8 cellular contexts compared by ENCODE assay signal in genomic region chr22:19718255-19719054, GRCh38. TPM values are rescaled to one million over a fixed set of nuclear protein-coding genes. Genes with fewer than 3 reads are reported as not detected.
A peak's percentile ranks its signal among the peaks of the same experiment; 100 is the strongest.
DNase-seq lines count a peak whose midpoint lies in the region; ATAC-seq and TF ChIP-seq lines count a peak whose summit lies in the region.

No MANE protein-coding gene starts in this region.

- H3K4me2 ChIP-seq in DOHH2 (ENCODE audit: low read length) (peak overlapping the region; percentile 61), Karpas-422 (ENCODE audit: low read depth, low read length, poor library complexity, severe bottlenecking) (peak overlapping the region; percentile 51)

- H2AFZ ChIP-seq in Karpas-422 (ENCODE audit: low read length) = no peak overlapping the region

- H3K27me3 Mint-ChIP-seq in endodermal cell (ENCODE audit: insufficient read depth) = peaks cover 65% of the 10 kb centered on the region
- H3K27me3 Mint-ChIP-seq in neural crest cell (ENCODE audit: low read depth) = peaks cover 50% of the 10 kb centered on the region

- no peaks in the 10 kb centered on the region for H3F3A ChIP-seq in DOHH2 (ENCODE audit: control insufficient read depth, insufficient read depth)

- H3K9me3 ChIP-seq in DOHH2 (ENCODE audit: control insufficient read depth, insufficient read depth, low read length) = no peaks in the 10 kb centered on the region
- H3K9me3 ChIP-seq in Karpas-422 (ENCODE audit: low read length) = no peaks in the 10 kb centered on the region
- H3K9me3 ChIP-seq in endodermal cell (ENCODE audit: control insufficient read depth, low read length) = no peaks in the 10 kb centered on the region

- H3K9me2 ChIP-seq in DOHH2 (replicated peaks; ENCODE audit: control insufficient read depth, low read length) (no peaks in the 10 kb centered on the region), Karpas-422 (replicated peaks; ENCODE audit: insufficient read depth, low read length) (no peaks in the 10 kb centered on the region)

- peak overlapping the region; percentile 70 for H3K4me3 ChIP-seq in DOHH2 (ENCODE audit: low read length)
- peak overlapping the region; percentile 49; the same call in 1 of the 2 replicates for H3K4me3 ChIP-seq in Karpas-422 (ENCODE audit: low read length)
- H3K4me3 ChIP-seq in endodermal cell (ENCODE audit: low read length) = peak overlapping the region; percentile 58

- no peak overlapping the region for H3K27ac ChIP-seq in DOHH2 (ENCODE audit: low read depth, low read length)
- H3K27ac ChIP-seq in Karpas-422 (ENCODE audit: low read length) = no peak overlapping the region
- H3K27ac ChIP-seq in endodermal cell (ENCODE audit: low read depth, low read length) = no peak overlapping the region

- 5 to 6% methylated on average over 23 to 105 of the region's 105 CpGs for WGBS in endodermal cell (ENCODE audit: insufficient coverage in 1 of 2, insufficient read length in 1 of 2), 2 experiments

- H3K27me3 ChIP-seq in DOHH2 (ENCODE audit: control insufficient read depth, low read length) = peaks cover 22% of the 10 kb centered on the region
- H3K27me3 ChIP-seq in Karpas-422 (ENCODE audit: low read length) = no peaks in the 10 kb centered on the region
- peaks cover 87% of the 10 kb centered on the region for H3K27me3 ChIP-seq in endodermal cell (ENCODE audit: control insufficient read depth, insufficient read depth, low read length, poor library complexity, severe bottlenecking)

- ATAC-seq in HG02610 (IDR thresholded peaks at IDR 0.05; ENCODE audit: unreplicated experiment) (no peak), GM18520 (IDR thresholded peaks at IDR 0.05; ENCODE audit: unreplicated experiment) (no peak), HG02973 (IDR thresholded peaks at IDR 0.05; ENCODE audit: unreplicated experiment) (no peak)

- H3K4me1 ChIP-seq in DOHH2 (ENCODE audit: control insufficient read depth, low read length) (peaks cover 8% of the 10 kb centered on the region), Karpas-422 (ENCODE audit: low read length) (peaks cover 3% of the 10 kb centered on the region; the same call in 1 of the 2 replicates), endodermal cell (ENCODE audit: control insufficient read depth, insufficient read depth, low read length) (no peaks in the 10 kb centered on the region)

- no peaks in the 10 kb centered on the region for H3K9me3 Mint-ChIP-seq in endodermal cell
- H3K9me3 Mint-ChIP-seq in neural crest cell = no peaks in the 10 kb centered on the region

- DNase-seq in Karpas-422 (no peak), endodermal cell (no peak), neural crest cell (ENCODE audit: low read depth, low spot score) (no peak), cerebellar nuclear complex (lab: John Stamatoyannopoulos, UW) (no peak)

- H3K36me3 ChIP-seq in DOHH2 (ENCODE audit: control insufficient read depth, low read length) (no peaks in the 10 kb centered on the region), Karpas-422 (ENCODE audit: insufficient read depth, low read length) (no peaks in the 10 kb centered on the region), endodermal cell (ENCODE audit: control insufficient read depth, insufficient read depth, low read length) (no peaks in the 10 kb centered on the region)

- H3K4me3 Mint-ChIP-seq in endodermal cell (no peak overlapping the region), neural crest cell (no peak overlapping the region)

- H3K79me2 ChIP-seq in DOHH2 (ENCODE audit: control insufficient read depth, low read length) (no peaks in the 10 kb centered on the region), Karpas-422 (ENCODE audit: low read length) (no peaks in the 10 kb centered on the region)

- H4K20me1 ChIP-seq in DOHH2 (ENCODE audit: control insufficient read depth, insufficient read depth, low read depth, low read length) = no peaks in the 10 kb centered on the region
- H4K20me1 ChIP-seq in Karpas-422 (ENCODE audit: insufficient read depth, low read depth, low read length) = no peaks in the 10 kb centered on the region

- TF ChIP-seq CTCF in DOHH2 (IDR thresholded peaks at IDR 0.05; ENCODE audit: low read depth, low read length, poor library complexity, severe bottlenecking) (no peak), endodermal cell (conservative IDR thresholded peaks at IDR 0.05) (no peak), neural crest cell (conservative IDR thresholded peaks at IDR 0.05) (peak; percentile 23)

- H3K36me3 Mint-ChIP-seq in endodermal cell (ENCODE audit: low read depth) (peaks cover 12% of the 10 kb centered on the region), neural crest cell (ENCODE audit: low read depth) (peaks cover 13% of the 10 kb centered on the region)

- H3K27ac Mint-ChIP-seq in endodermal cell (no peak overlapping the region), neural crest cell (ENCODE audit: unreplicated experiment) (no peak overlapping the region)

- H3K4me1 Mint-ChIP-seq in endodermal cell (peaks cover 5% of the 10 kb centered on the region), neural crest cell (peaks cover 8% of the 10 kb centered on the region)

- H3K9ac ChIP-seq in Karpas-422 (ENCODE audit: low read length) (peak overlapping the region; percentile 43; the same call in 1 of the 2 replicates), endodermal cell (ENCODE audit: extremely low read depth, low read length, poor library complexity, severe bottlenecking) (no peak overlapping the region)

RNA-seq across cellular contexts. Expression of gene SEPTIN5, which starts 4.2 kb away (rescaled TPM):
- not detected in 2 replicates for total RNA-seq in Karpas-422 (2014; rRNA removed; shearing (Covaris generic); ENCODE audit: low replicate concordance)
- total RNA-seq in endodermal cell = 10 to 100 TPM in 1 of 2 donors, 1 to 10 TPM in 1; 9.8 to 20.0 TPM
- 45.2 TPM for polyA plus RNA-seq in endodermal cell (2013, experiment 1 of 2)
- 45.0 TPM for polyA plus RNA-seq in endodermal cell (2013, experiment 2 of 2)
- 30.2 and 31.9 TPM in 2 replicates for total RNA-seq in neural crest cell

RNA-seq across cellular contexts. Expression of gene GP1BB, which starts 4.9 kb away (rescaled TPM):
- total RNA-seq in Karpas-422 (2014; rRNA removed; shearing (Covaris generic); ENCODE audit: low replicate concordance) = not detected in 2 replicates
- under 1 TPM; 0.48 to 0.62 TPM for total RNA-seq in endodermal cell
- 4.2 TPM for polyA plus RNA-seq in endodermal cell (2013, experiment 1 of 2)
- 5.0 TPM for polyA plus RNA-seq in endodermal cell (2013, experiment 2 of 2)
- total RNA-seq in neural crest cell = 4.6 and 4.8 TPM in 2 replicates

RNA-seq across cellular contexts. Expression of gene TBX1, which starts 42.1 kb away (rescaled TPM):
- total RNA-seq in Karpas-422 (2014; rRNA removed; shearing (Covaris generic); ENCODE audit: low replicate concordance) = not detected in 2 replicates
- 1 to 10 TPM in 1 of 2 donors, not detected in 1; 1.3 TPM for total RNA-seq in endodermal cell
- polyA plus RNA-seq in endodermal cell (2013, experiment 1 of 2) = 0.75 TPM
- 1.2 TPM for polyA plus RNA-seq in endodermal cell (2013, experiment 2 of 2)
- not detected in 2 replicates for total RNA-seq in neural crest cell

Comparison
In these comparisons a context has a peak if more than half of its experiments do, and no peak if none do; other contexts are left out.
1. RNA of gene SEPTIN5, which starts 4.2 kb away (total RNA-seq): 30.2 to 31.9 TPM in neural crest cell and 9.8 to 20.0 TPM in endodermal cell; not detected in Karpas-422; every median in the first group is over 10 times any median in the second.
2. Peak in every context shown above with its lines, with median percentiles within 50 percentile points of each other: H3K4me3 ChIP-seq.